8 cellular contexts compared by ENCODE assay signal in the genomic region with DNA sequence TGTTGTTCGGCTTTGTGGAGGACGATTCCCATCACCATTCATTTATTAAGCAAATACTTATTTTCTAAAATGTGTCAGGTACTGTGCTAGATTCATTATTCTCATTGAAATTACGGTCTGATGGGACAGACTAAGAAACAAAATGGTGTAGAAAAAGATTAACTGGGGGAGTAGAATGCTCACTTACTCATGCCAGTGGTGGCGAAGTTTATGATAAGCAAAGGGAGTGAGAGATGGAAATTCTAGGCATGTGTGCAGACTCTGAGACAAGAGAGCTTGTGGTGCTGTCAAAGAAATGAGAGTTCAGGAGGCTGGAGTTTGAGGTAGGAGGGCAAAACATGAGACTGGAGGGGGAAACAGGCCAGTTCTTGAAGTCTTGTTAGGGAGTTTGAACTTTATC. TPM values are rescaled to one million over a fixed set of nuclear protein-coding genes. Genes with fewer than 3 reads are reported as not detected.
DNase-seq lines count a peak whose midpoint lies in the region; ATAC-seq and TF ChIP-seq lines count a peak whose summit lies in the region.

No MANE protein-coding gene starts in this region.

- H3K4me3 ChIP-seq in OCI-LY1 (ENCODE audit: low read depth, low read length, poor library complexity, severe bottlenecking) (peak overlapping the region; percentile 89), endocrine pancreas (ENCODE audit: control insufficient read depth, insufficient read depth, low read length) (peak overlapping the region; percentile 60), ovary (peak overlapping the region; percentile 90)

- peaks cover 28% of the 10 kb centered on the region for H3K36me3 ChIP-seq in OCI-LY1 (ENCODE audit: insufficient read depth, low read length)
- peaks cover 3% of the 10 kb centered on the region for H3K36me3 ChIP-seq in endocrine pancreas (ENCODE audit: control insufficient read depth, insufficient read depth, low read length)
- H3K36me3 ChIP-seq in ovary = no peaks in the 10 kb centered on the region

- no peak for ATAC-seq in CD4-positive, alpha-beta T cell (ENCODE audit: poor library complexity)
- no peak for ATAC-seq in GM21360 (IDR thresholded peaks at IDR 0.05; ENCODE audit: unreplicated experiment)
- ATAC-seq in HG03442 (IDR thresholded peaks at IDR 0.05; ENCODE audit: unreplicated experiment) = no peak

- H3K9me3 Mint-ChIP-seq in CD4-positive, alpha-beta T cell = no peaks in the 10 kb centered on the region

- DNase-seq in CD4-positive, alpha-beta T cell = no peak
- DNase-seq in ovary (no peak), NK-92 (lab: John Stamatoyannopoulos, UW; ENCODE audit: unreplicated experiment) (no peak), activated gamma-delta T cell treated with Interleukin-2 at 50 U/mL for 16 hours (no peak)

- H3K9me3 ChIP-seq in CD4-positive, alpha-beta T cell (ENCODE audit: control insufficient read depth, low read length) = no peaks in the 10 kb centered on the region
- H3K9me3 ChIP-seq in OCI-LY1 (ENCODE audit: low read length) (no peaks in the 10 kb centered on the region), endocrine pancreas (ENCODE audit: control insufficient read depth, low read length) (no peaks in the 10 kb centered on the region), ovary (no peaks in the 10 kb centered on the region)

- no peaks in the 10 kb centered on the region for H3K79me2 ChIP-seq in OCI-LY1 (ENCODE audit: insufficient read depth, low read length)

- H3K4me3 Mint-ChIP-seq in CD4-positive, alpha-beta T cell = peak overlapping the region; percentile 96

- H3F3A ChIP-seq in OCI-LY1 (ENCODE audit: insufficient read depth, low read length) = 0 out of 2 replicates have a peak, but pooled peaks cover 3% of the 10 kb centered on the region

- POLR2A ChIA-PET in CD4-positive, alpha-beta T cell (lab: Charles Lee) = interaction anchor here (2.9 kb wide), 1 partner anchor 19 kb away, joined by 15 read pairs; the partner anchor contains the start of gene TRIM39

- intact Hi-C loops in CD4-positive, alpha-beta T cell (cut with DNase I, micrococcal nuclease) = loop anchor here (1.0 to 5.0 kb wide), 5 partner anchors 19 to 211 kb away; partner anchors contain the start of genes GNL1 (in 1 of the 2), PRR3 (in 1 of the 2), TRIM26 (in 1 of the 2) and TRIM39 (in 1 of the 2)
- intact Hi-C loops in ovary (cut with DNase I) = no loop called here

- TF ChIP-seq CTCF in CD4-positive, alpha-beta T cell (IDR thresholded peaks at IDR 0.05) = no peak
- no peak for TF ChIP-seq CTCF in OCI-LY1 (IDR thresholded peaks at IDR 0.05; ENCODE audit: low read length)
- TF ChIP-seq CTCF in ovary (IDR thresholded peaks at IDR 0.05) = no peak

- H3K4me2 ChIP-seq in OCI-LY1 (ENCODE audit: low read length) = peak overlapping the region; percentile 60

- no peak for TF ChIP-seq EP300 in ovary (IDR thresholded peaks at IDR 0.05)

- H3K27ac ChIP-seq in CD4-positive, alpha-beta T cell (ENCODE audit: low read depth, low read length) = no peak overlapping the region
- H3K27ac ChIP-seq in OCI-LY1 (ENCODE audit: low read depth, low read length, poor library complexity, severe bottlenecking) = no peak overlapping the region
- no peak overlapping the region for H3K27ac ChIP-seq in ovary

- CTCF ChIA-PET in CD4-positive, alpha-beta T cell (lab: Charles Lee) = no interaction called here

- H3K27ac Mint-ChIP-seq in CD4-positive, alpha-beta T cell = peak overlapping the region; percentile 90

- H3K36me3 Mint-ChIP-seq in CD4-positive, alpha-beta T cell (ENCODE audit: low read depth) = peaks cover 43% of the 10 kb centered on the region

- H3K4me1 Mint-ChIP-seq in CD4-positive, alpha-beta T cell (ENCODE audit: low read depth) = peaks cover 26% of the 10 kb centered on the region

- 19 to 27% (median 26%) methylated on average over 4 of the region's 4 CpGs for WGBS in ovary, 3 donors

- H3K27me3 Mint-ChIP-seq in CD4-positive, alpha-beta T cell = no peaks in the 10 kb centered on the region

- H4K20me1 ChIP-seq in OCI-LY1 (ENCODE audit: insufficient read depth, low read length) = no peaks in the 10 kb centered on the region

- H3K27me3 ChIP-seq in CD4-positive, alpha-beta T cell (ENCODE audit: control insufficient read depth, insufficient read depth, low read length) = no peaks in the 10 kb centered on the region
- no peaks in the 10 kb centered on the region for H3K27me3 ChIP-seq in OCI-LY1 (ENCODE audit: insufficient read depth, low read length)
- no peaks in the 10 kb centered on the region for H3K27me3 ChIP-seq in endocrine pancreas (ENCODE audit: control insufficient read depth, insufficient read depth, low read length)
- H3K27me3 ChIP-seq in ovary = no peaks in the 10 kb centered on the region

- H3K9ac ChIP-seq in OCI-LY1 (ENCODE audit: low read length) (peak overlapping the region; percentile 86; the same call in 1 of the 2 replicates), endocrine pancreas (ENCODE audit: control insufficient read depth, insufficient read depth, low read length) (peak overlapping the region; percentile 19)

- H2AFZ ChIP-seq in OCI-LY1 (ENCODE audit: low read length) = no peak overlapping the region

- H3K4me1 ChIP-seq in OCI-LY1 (ENCODE audit: insufficient read depth, low read length, severe bottlenecking) = peaks cover 14% of the 10 kb centered on the region
- H3K4me1 ChIP-seq in endocrine pancreas (ENCODE audit: control insufficient read depth, insufficient read depth, low read length) = no peaks in the 10 kb centered on the region
- H3K4me1 ChIP-seq in ovary (ENCODE audit: insufficient read depth) = peaks cover 2% of the 10 kb centered on the region

- TF ChIP-seq POLR2A in ovary (IDR thresholded peaks at IDR 0.05) = no peak

- no peaks in the 10 kb centered on the region for H3K9me2 ChIP-seq in OCI-LY1 (ENCODE audit: low read depth, low read length)

RNA-seq across cellular contexts. Expression of gene RPP21, which starts 0.9 kb away (rescaled TPM):
- total RNA-seq in CD4-positive, alpha-beta T cell = 10 to 100 TPM; 42.8 to 51.9 TPM
- total RNA-seq in ovary = 100 to 1,000 TPM in 1 of 7 donors, 10 to 100 TPM in 6; 31.0 to 104 (median 44.5) TPM
- 100 to 1,000 TPM in 1 of 2 donors, 10 to 100 TPM in 1; 14.2 to 106 TPM for polyA plus RNA-seq in ovary

RNA-seq across cellular contexts. Expression of gene TRIM39, which starts 19.1 kb away (rescaled TPM):
- 10 to 100 TPM; 38.2 to 38.3 TPM for total RNA-seq in CD4-positive, alpha-beta T cell
- 10 to 100 TPM in 5 of 7 donors, 1 to 10 TPM in 2; 7.6 to 16.4 (median 14.3) TPM for total RNA-seq in ovary
- 10 to 100 TPM; 11.8 to 16.7 TPM for polyA plus RNA-seq in ovary

Comparison
In these comparisons a context has a peak if more than half of its experiments do, and no peak if none do; other contexts are left out.
1. intact Hi-C loops: an anchor here in CD4-positive, alpha-beta T cell (1.0 to 5.0 kb wide); none called in ovary.